9 cellular contexts compared by ENCODE assay signal in genomic region chr16:85552980-85553435, GRCh38.
DNase-seq lines count a peak whose midpoint lies in the region; ATAC-seq and TF ChIP-seq lines count a peak whose summit lies in the region.
"Had no signal": no experiment of that assay in that cellular context is flagged by ENCODE, and none has a peak within 500 bp of the region (broad histone marks: within the 10 kb centered on the region; RNA-seq: fewer than 3 reads in every experiment).

No MANE protein-coding gene starts in this region.

- H3K4me3 ChIP-seq in AG09309 (ENCODE audit: control insufficient read depth, low read depth, low read length), result peak overlapping the region; percentile 70
- peak overlapping the region; percentile 92 for H3K4me3 ChIP-seq in GM23338
- H3K4me3 ChIP-seq in body of pancreas, result peak overlapping the region in 1 of 2 donors; percentile 36
- peak overlapping the region; percentile 32 for H3K4me3 ChIP-seq in mucosa of descending colon

- ATAC-seq in GM23338 (peak; percentile 49), body of pancreas (no peak), mucosa of descending colon (no peak), HG02588 (IDR thresholded peaks at IDR 0.05; ENCODE audit: unreplicated experiment) (no peak)

- H3K4me1 Mint-ChIP-seq in GM23338, result peaks cover 21% of the 10 kb centered on the region

- 2 to 7% methylated on average over 9 to 41 of the region's 43 CpGs for WGBS in body of pancreas, 2 donors

- intact Hi-C loops in body of pancreas (cut with DNase I) (no loop called here), mucosa of descending colon (cut with DNase I, micrococcal nuclease) (no loop called here)

- DNase-seq in AG09309 (ENCODE audit: low read depth) (no peak), GM23338 (ENCODE audit: low spot score) (peak; percentile 86), body of pancreas (no peak), mucosa of descending colon (no peak), activated gamma-delta T cell treated with Interleukin-2 at 50 U/mL for 16 hours (no peak), SW 1271 (lab: John Stamatoyannopoulos, UW) (no peak)
- DNase-seq in effector CD8-positive, alpha-beta T cell (lab: John Stamatoyannopoulos, UW), result no peak
- DNase-seq: GOT3 had no signal

- no peak for TF ChIP-seq CTCF in AG09309 (IDR thresholded peaks at IDR 0.05; ENCODE audit: control insufficient read depth, insufficient read depth, low read depth, low read length, missing control alignments)
- TF ChIP-seq CTCF in GM23338 (conservative IDR thresholded peaks at IDR 0.05; ENCODE audit: low read depth in 2 of 2), result no peak
- TF ChIP-seq CTCF in body of pancreas (IDR thresholded peaks at IDR 0.05), result no peak
- TF ChIP-seq CTCF in mucosa of descending colon (IDR thresholded peaks at IDR 0.05), result no peak

- no peaks in the 10 kb centered on the region for H3K9me3 ChIP-seq in body of pancreas
- no peaks in the 10 kb centered on the region for H3K9me3 ChIP-seq in mucosa of descending colon

- H3K36me3 Mint-ChIP-seq in GM23338 (ENCODE audit: low read depth), result no peaks in the 10 kb centered on the region

- no peaks in the 10 kb centered on the region for H3K9me2 ChIP-seq in GM23338 (ENCODE audit: insufficient read depth)

- no peaks in the 10 kb centered on the region for H3K9me3 Mint-ChIP-seq in GM23338

- H3K4me2 ChIP-seq in GM23338, result peak overlapping the region; percentile 99

- peak overlapping the region; percentile 73 for H3K4me3 Mint-ChIP-seq in GM23338

- H3K27me3 ChIP-seq in GM23338 (ENCODE audit: insufficient read depth) (peaks cover 9% of the 10 kb centered on the region), body of pancreas (no peaks in the 10 kb centered on the region)

- TF ChIP-seq POLR2A in body of pancreas (IDR thresholded peaks at IDR 0.05), result no peak

- H2AFZ ChIP-seq in GM23338, result no peak overlapping the region

- H3K36me3 ChIP-seq in GM23338 (ENCODE audit: insufficient read depth) (no peaks in the 10 kb centered on the region), body of pancreas (replicated peaks in 1 of 2; ENCODE audit: insufficient read depth in 1 of 2, low read depth in 2 of 2) (no peaks in the 10 kb centered on the region), mucosa of descending colon (ENCODE audit: low read depth) (no peaks in the 10 kb centered on the region)

- no peak overlapping the region; the same call in 1 of the 2 replicates for H3K27ac Mint-ChIP-seq in GM23338

- peaks cover 35% of the 10 kb centered on the region for H3F3A ChIP-seq in GM23338 (replicated peaks; ENCODE audit: low read depth)

- no peaks in the 10 kb centered on the region for H4K20me1 ChIP-seq in GM23338 (replicated peaks; ENCODE audit: insufficient read depth)

- H3K27ac ChIP-seq in GM23338 (ENCODE audit: low read depth) (no peak overlapping the region), body of pancreas (peak overlapping the region; percentile 74 to 97 (median 96))

- H3K4me1 ChIP-seq in GM23338 (ENCODE audit: insufficient read depth) (peaks cover 25% of the 10 kb centered on the region), body of pancreas (peaks cover 28% of the 10 kb centered on the region), mucosa of descending colon (ENCODE audit: low read depth) (peaks cover 16% of the 10 kb centered on the region)

- peaks cover 5% of the 10 kb centered on the region for H3K79me2 ChIP-seq in GM23338 (replicated peaks; ENCODE audit: insufficient read depth)

- peaks cover 25% of the 10 kb centered on the region for H3K27me3 Mint-ChIP-seq in GM23338 (ENCODE audit: insufficient read depth, low read depth, poor library complexity)

TF ChIP-seq in GM23338, 12 proteins besides CTCF, POLR2A, EP300 and RAD21 (continues in another document):
- TF ChIP-seq EZH2phosphoT487 (IDR thresholded peaks at IDR 0.05; ENCODE audit: unreplicated experiment) (no peak), NANOG (IDR thresholded peaks at IDR 0.05; ENCODE audit: borderline replicate concordance) (no peak), ZNF114 (CRISPR knock-in tag; IDR thresholded peaks at IDR 0.05) (no peak), CREB1 (CRISPR knock-in tag; IDR thresholded peaks at IDR 0.05; ENCODE audit: low read depth) (no peak), EZH2 (IDR thresholded peaks at IDR 0.05; ENCODE audit: low read depth, unreplicated experiment) (no peak), JUNB (IDR thresholded peaks at IDR 0.05; ENCODE audit: unreplicated experiment) (no peak), ZNF331 (CRISPR knock-in tag; IDR thresholded peaks at IDR 0.05; ENCODE audit: low read depth) (no peak), ETS1 (IDR thresholded peaks at IDR 0.05) (no peak), STAT1 (IDR thresholded peaks at IDR 0.05; ENCODE audit: unreplicated experiment) (no peak), REST (IDR thresholded peaks at IDR 0.05; ENCODE audit: unreplicated experiment) (no peak)
